In the genomic region with DNA sequence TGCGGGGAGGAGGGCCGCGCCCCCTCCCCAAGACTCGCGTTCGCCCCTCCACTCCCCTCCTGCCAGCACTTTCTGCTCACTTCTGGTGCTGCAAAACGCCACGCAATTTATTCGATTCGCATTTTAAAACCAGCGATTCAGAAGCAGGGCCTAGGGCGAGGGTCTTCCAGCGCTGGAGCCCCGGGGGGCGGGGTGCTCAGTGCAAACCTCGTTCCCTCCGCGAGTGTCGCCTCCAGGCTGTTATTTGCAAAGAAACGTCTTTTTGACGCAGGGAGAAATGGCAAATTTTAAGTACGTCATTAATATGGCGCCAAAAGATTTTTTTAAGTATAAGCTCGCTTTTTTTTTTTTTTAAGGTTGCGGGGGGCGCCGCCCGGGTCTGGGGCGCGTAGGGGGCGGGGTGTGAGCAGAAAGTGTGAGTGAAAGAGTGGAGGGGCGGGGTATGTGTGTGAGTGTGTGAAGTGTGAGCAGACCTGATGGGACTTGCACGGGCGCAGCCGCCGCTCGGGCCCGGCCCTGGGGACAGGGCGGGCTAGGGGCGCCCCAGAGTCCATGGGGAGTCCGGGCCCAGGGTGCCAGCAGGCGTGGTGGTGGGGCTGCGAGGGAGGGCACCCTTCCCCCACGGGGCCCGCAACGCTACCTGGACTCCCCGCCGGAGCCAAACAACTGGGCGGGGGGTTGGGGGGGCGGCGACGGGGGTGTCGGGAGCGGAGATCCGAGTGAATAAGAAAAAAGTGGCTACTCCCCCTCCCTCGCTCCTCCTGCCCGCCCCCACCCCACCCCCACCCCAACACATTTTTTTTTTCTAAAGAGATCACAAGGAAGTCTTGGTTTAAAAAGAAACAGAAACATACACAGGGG, we compare ENCODE assay signal across 8 cellular contexts. TPM values are rescaled to one million over a fixed set of nuclear protein-coding genes. Genes with fewer than 3 reads are reported as not detected.
DNase-seq lines count a peak whose midpoint lies in the region; ATAC-seq and TF ChIP-seq lines count a peak whose summit lies in the region.

A gene (plus strand): TSS at position 845 of the 861 bp plus-strand sequence. CDS start 10,188 bp downstream, outside the sequence.

- peaks cover 8% of the 10 kb centered on the region for H3K27me3 ChIP-seq in AG04450 (ENCODE audit: control insufficient read depth, insufficient read depth, low read length)

- peak; percentile 44 for ATAC-seq in GM18867 (IDR thresholded peaks at IDR 0.05; ENCODE audit: unreplicated experiment)
- ATAC-seq in HG03457 (IDR thresholded peaks at IDR 0.05; ENCODE audit: unreplicated experiment): peak; percentile 28
- ATAC-seq in stimulated activated naive CD8-positive, alpha-beta T cell treated with anti-CD3 and anti-CD28 coated beads, Interleukin-15, Interleukin-2, amounts not matched to agents 100 U/mL and 50 U/mL, for 24 hours: peak; percentile 51

- CTCF ChIA-PET in AG04450 (lab: Charles Lee): interaction anchor here (0.6 to 2.0 kb wide), 6 partner anchors 24 to 116 kb away, joined by 3 to 6 read pairs (median 4); a partner anchor contains a TSS
- CTCF ChIA-PET in RWPE1 (lab: Yijun Ruan, JAX): interaction anchor here (0.5 to 3.9 kb wide), 6 partner anchors 14 to 1409 kb away, joined by 3 to 34 read pairs (median 4); a partner anchor contains a TSS

- H3K4me3 Mint-ChIP-seq in nephron: peak within 1 kb of the TSS; percentile 91 to 98 (median 97)

- peaks cover 52% of the 10 kb centered on the region for H3K27me3 Mint-ChIP-seq in nephron (ENCODE audit: low read depth)

- no peaks in the 10 kb centered on the region for H3K36me3 Mint-ChIP-seq in nephron (ENCODE audit: low read depth)

- POLR2A ChIA-PET in AG04450 (lab: Yijun Ruan, JAX) (interaction anchor here (0.6 to 2.7 kb wide), 10 partner anchors 13 to 383 kb away, joined by 3 to 14 read pairs (median 6); a partner anchor contains a TSS), RWPE1 (lab: Yijun Ruan, JAX; ENCODE audit: low non-redundant PET) (interaction anchor here (0.6 to 3.1 kb wide), 4 partner anchors 22 to 94 kb away, joined by 3 to 12 read pairs (median 7); no protein-coding TSS in a partner anchor)

- TF ChIP-seq CTCF in AG04450 (IDR thresholded peaks at IDR 0.05; ENCODE audit: low read depth, low read length) (no peak), RWPE1 (conservative IDR thresholded peaks at IDR 0.05; ENCODE audit: low read depth) (no peak), fibroblast of the aortic adventitia (IDR thresholded peaks at IDR 0.05; ENCODE audit: insufficient read depth, low read length) (peak; percentile 12), nephron (IDR thresholded peaks at IDR 0.05; ENCODE audit: unreplicated experiment in 3 of 3) (no peak)

- H3K4me3 ChIP-seq in AG04450 (ENCODE audit: low read depth, low read length) (peak within 1 kb of the TSS; percentile 73), fibroblast of the aortic adventitia (ENCODE audit: low read depth, low read length) (peak within 1 kb of the TSS; percentile 86)

- H3K9me3 ChIP-seq in AG04450 (ENCODE audit: control insufficient read depth, insufficient read depth, low read length): peaks cover 5% of the 10 kb centered on the region; the same call in 1 of the 2 replicates

- H3K9me3 Mint-ChIP-seq in nephron: no peaks in the 10 kb centered on the region

- DNase-seq in AG04450 (ENCODE audit: low read depth, low spot score): no peak
- DNase-seq in RWPE1 (ENCODE audit: low spot score): peak; percentile 88
- peak; percentile 80 for DNase-seq in activated effector memory CD4-positive, alpha-beta T cell treated with Interleukin-2 at 50 U/mL for 16 hours
- peak; percentile 81 for DNase-seq in fibroblast of the aortic adventitia (ENCODE audit: low read depth)
- DNase-seq in stimulated activated naive CD8-positive, alpha-beta T cell treated with anti-CD3 and anti-CD28 coated beads, Interleukin-15, Interleukin-2, amounts not matched to agents 100 U/mL and 50 U/mL, for 24 hours: peak; percentile 78

- H3K27ac Mint-ChIP-seq in nephron: peak within 1 kb of the TSS; percentile 95 to 99 (median 96)

- H3K27ac ChIP-seq in AG04450 (ENCODE audit: low read depth, low read length) (peak within 1 kb of the TSS; percentile 87), RWPE1 (peak within 1 kb of the TSS; percentile 98)

- H3K4me1 Mint-ChIP-seq in nephron: peaks cover 31% of the 10 kb centered on the region

RNA-seq across cellular contexts. Expression of the gene that starts here (rescaled TPM):
- polyA plus RNA-seq in AG04450 (2011; rRNA removed): 12.4 and 13.2 TPM in 2 replicates
- polyA minus RNA-seq in AG04450 (2011; rRNA and poly(A)+ RNA removed): 31.0 and 32.7 TPM in 2 replicates
- 28.0 and 38.8 TPM in 2 replicates for total RNA-seq in fibroblast of the aortic adventitia (ENCODE audit: low replicate concordance)
